Comparison of ENCODE assay signal across 8 cellular contexts in the genomic region with DNA sequence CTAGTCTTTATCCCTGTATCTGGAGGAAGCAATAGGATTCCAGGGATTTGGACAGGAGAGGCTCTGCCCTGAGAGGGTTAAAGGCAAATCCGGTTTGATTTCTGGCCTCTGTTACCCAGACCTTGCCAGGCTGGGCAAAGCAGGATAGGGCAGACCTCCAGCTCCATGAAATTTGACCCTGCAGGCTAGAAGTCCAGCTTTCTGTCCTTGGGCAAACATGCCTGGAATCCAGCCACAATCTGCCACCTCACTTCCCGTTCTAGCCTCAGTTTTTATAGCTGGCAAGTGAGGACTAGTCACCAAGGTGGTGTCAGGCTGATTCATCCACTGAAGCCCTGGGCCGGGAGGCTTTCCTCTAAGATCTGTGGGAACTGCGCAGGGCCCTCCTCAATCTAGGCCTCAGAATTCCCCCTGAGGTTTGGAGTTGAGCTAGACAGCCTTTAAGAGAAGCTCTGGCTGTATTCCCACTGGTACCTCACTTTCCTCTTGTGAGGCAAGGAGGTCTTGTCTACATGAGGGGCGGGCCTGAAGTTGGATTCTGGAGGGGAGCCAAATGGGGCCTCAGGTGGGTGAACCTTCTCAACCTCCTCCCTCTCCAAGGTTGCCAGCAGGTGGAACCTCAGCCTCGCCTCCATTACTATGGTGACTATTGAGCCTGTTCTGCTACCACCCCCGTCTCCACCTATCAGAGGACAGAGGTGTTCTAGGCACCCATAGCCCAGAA. TPM values are rescaled to one million over a fixed set of nuclear protein-coding genes. Genes with fewer than 3 reads are reported as not detected.
A peak's percentile ranks its signal among the peaks of the same experiment; 100 is the strongest.
DNase-seq lines count a peak whose midpoint lies in the region; ATAC-seq and TF ChIP-seq lines count a peak whose summit lies in the region.

No MANE protein-coding gene starts in this region.

- TF ChIP-seq RAD21 in IMR-90 (IDR thresholded peaks at IDR 0.05; ENCODE audit: low read length), result no peak; the same call in 1 of the 2 replicates

- H3K9ac ChIP-seq in IMR-90 (ENCODE audit: low read depth, low read length) (peak overlapping the region; percentile 22; the same call in 1 of the 2 replicates), adipocyte (ENCODE audit: low read length) (peak overlapping the region; percentile 52)

- H3K9me3 ChIP-seq in IMR-90 (ENCODE audit: control insufficient read depth, insufficient read depth, low read length) (no peaks in the 10 kb centered on the region), adipocyte (ENCODE audit: control insufficient read depth, low read length) (no peaks in the 10 kb centered on the region), right atrium auricular region (no peaks in the 10 kb centered on the region), spleen (no peaks in the 10 kb centered on the region)

- H3K14ac ChIP-seq in IMR-90 (replicated peaks; ENCODE audit: low read depth, low read length), result peak overlapping the region; percentile 58

- peak overlapping the region; percentile 76 for H4K91ac ChIP-seq in IMR-90 (ENCODE audit: insufficient read depth, low read depth, low read length)

- H4K8ac ChIP-seq in IMR-90 (ENCODE audit: low read depth in 2 of 2, low read length in 2 of 2), result peak overlapping the region; percentile 50 to 90

- BruUV-seq in IMR-90 (replicated peaks; lab: Mats Ljungman, UMichigan), result no TSS peak

- H2BK120ac ChIP-seq in IMR-90 (ENCODE audit: low read depth, low read length), result peak overlapping the region; percentile 90

- H3K79me1 ChIP-seq in IMR-90 (ENCODE audit: low read depth in 1 of 2, low read length in 2 of 2), result no peaks in the 10 kb centered on the region

- H3K36me3 Mint-ChIP-seq in activated CD4-positive, alpha-beta memory T cell treated with anti-CD3 and anti-CD28 coated beads for 36 hours, result peaks cover 5% of the 10 kb centered on the region
- H3K36me3 Mint-ChIP-seq in endothelial cell (ENCODE audit: low read depth, unreplicated experiment), result peaks cover 5% of the 10 kb centered on the region

- peak overlapping the region; percentile 88 for H2AK9ac ChIP-seq in IMR-90 (replicated peaks; ENCODE audit: low read depth, low read length, poor library complexity)

- dilution Hi-C loops in IMR-90 (cut with HindIII; ENCODE audit: low sequenced_read_pairs, unreplicated experiment), result loop anchor here (25.0 kb wide), 1 partner anchor 146 kb away; no protein-coding TSS in a partner anchor

- H3K27me3 ChIP-seq in IMR-90 (ENCODE audit: control insufficient read depth, insufficient read depth, low read length) (no peaks in the 10 kb centered on the region), adipocyte (replicated peaks; ENCODE audit: control insufficient read depth, insufficient read depth, low read length) (no peaks in the 10 kb centered on the region), right atrium auricular region (no peaks in the 10 kb centered on the region), spleen (replicated peaks in 1 of 7) (peaks cover 0 to 5% (median 0%) of the 10 kb centered on the region in 7 donors)

- peak overlapping the region; percentile 38; the same call in 1 of the 2 replicates for H4K5ac ChIP-seq in IMR-90 (ENCODE audit: low read depth, low read length)

- H3K27ac ChIP-seq in IMR-90 (ENCODE audit: insufficient read depth, low read length) (peak overlapping the region; percentile 59), right atrium auricular region (peak overlapping the region; percentile 82 to 90), spleen (peak overlapping the region in 7 of 8 donors; percentile 46 to 78 (median 76))

- H3K4ac ChIP-seq in IMR-90 (ENCODE audit: low read depth, low read length), result peak overlapping the region; percentile 90

- peak overlapping the region; percentile 78; the same call in 2 of the 3 replicates for H2BK15ac ChIP-seq in IMR-90 (ENCODE audit: low read depth, low read length)

- H3K56ac ChIP-seq in IMR-90 (ENCODE audit: extremely low read depth, insufficient read depth, low read length), result peak overlapping the region; percentile 77

- no peaks in the 10 kb centered on the region for H4K20me1 ChIP-seq in IMR-90 (ENCODE audit: insufficient read depth, low read length)

- peak overlapping the region; percentile 10; the same call in 1 of the 2 replicates for H3K18ac ChIP-seq in IMR-90 (ENCODE audit: low read depth, low read length)

- no peak for TF ChIP-seq POLR2A in IMR-90 (IDR thresholded peaks at IDR 0.05; ENCODE audit: low read depth, low read length)
- TF ChIP-seq POLR2A in spleen (IDR thresholded peaks at IDR 0.05), result no peak

- CTCF ChIA-PET in IMR-90 (lab: Yijun Ruan, JAX), result interaction anchor here (0.7 to 3.5 kb wide), 3 partner anchors 13 to 129 kb away, joined by 3 to 21 read pairs (median 3); no protein-coding TSS in a partner anchor
- CTCF ChIA-PET in activated CD4-positive, alpha-beta memory T cell treated with anti-CD3 and anti-CD28 coated beads for 36 hours (lab: Charles Lee), result interaction anchor here (1.1 to 6.6 kb wide), 4 partner anchors 41 to 164 kb away, joined by 3 to 67 read pairs (median 22); no protein-coding TSS in a partner anchor

- peaks cover 22% of the 10 kb centered on the region for H3K4me1 Mint-ChIP-seq in activated CD4-positive, alpha-beta memory T cell treated with anti-CD3 and anti-CD28 coated beads for 36 hours (ENCODE audit: low read depth)
- H3K4me1 Mint-ChIP-seq in endothelial cell (ENCODE audit: unreplicated experiment), result peaks cover 9% of the 10 kb centered on the region

- intact Hi-C loops in IMR-90 (cut with micrococcal nuclease) (no loop called here), spleen (cut with DNase I; ENCODE audit: low total_unique reads) (no loop called here)
- intact Hi-C loops in activated CD4-positive, alpha-beta memory T cell treated with anti-CD3 and anti-CD28 coated beads for 36 hours (cut with micrococcal nuclease), result loop anchor here (10.0 kb wide), 1 partner anchor 498 kb away; a partner anchor contains a TSS

- H3K9me3 Mint-ChIP-seq in activated CD4-positive, alpha-beta memory T cell treated with anti-CD3 and anti-CD28 coated beads for 36 hours, result no peaks in the 10 kb centered on the region
- H3K9me3 Mint-ChIP-seq in endothelial cell (ENCODE audit: unreplicated experiment), result no peaks in the 10 kb centered on the region

- in situ Hi-C loops in IMR-90 (cut with MboI; ENCODE audit: low sequenced_read_pairs), result no loop called here

- H3K36me3 ChIP-seq in IMR-90 (ENCODE audit: control insufficient read depth, insufficient read depth, low read length), result peaks cover 7% of the 10 kb centered on the region; the same call in 1 of the 2 replicates
- no peaks in the 10 kb centered on the region for H3K36me3 ChIP-seq in adipocyte (ENCODE audit: control insufficient read depth, insufficient read depth, low read length, severe bottlenecking)
- H3K36me3 ChIP-seq in right atrium auricular region, result no peaks in the 10 kb centered on the region
- H3K36me3 ChIP-seq in spleen, result peaks cover 0 to 16% (median 0%) of the 10 kb centered on the region in 6 donors

- H3K9me1 ChIP-seq in IMR-90 (ENCODE audit: insufficient read depth, low read length), result peaks cover 16% of the 10 kb centered on the region

- POLR2A ChIA-PET in IMR-90 (lab: Charles Lee; ENCODE audit: unreplicated experiment), result no interaction called here
- POLR2A ChIA-PET in activated CD4-positive, alpha-beta memory T cell treated with anti-CD3 and anti-CD28 coated beads for 36 hours (lab: Charles Lee), result no interaction called here

- no peak overlapping the region for H3K27ac Mint-ChIP-seq in activated CD4-positive, alpha-beta memory T cell treated with anti-CD3 and anti-CD28 coated beads for 36 hours
- no peak overlapping the region for H3K27ac Mint-ChIP-seq in endothelial cell (ENCODE audit: unreplicated experiment)

- DNase-seq in A172 (ENCODE audit: low spot score) (peak; percentile 99), IMR-90 (peak; percentile 95), adipocyte (ENCODE audit: low read depth) (peak; percentile 92), right atrium auricular region (ENCODE audit: low spot score) (peak; percentile 74), spleen (no peak), middle frontal gyrus (ENCODE audit: extremely low spot score, low spot score) (no peak), endothelial cell (ENCODE audit: low spot score) (no peak)
- DNase-seq in activated CD4-positive, alpha-beta memory T cell treated with anti-CD3 and anti-CD28 coated beads for 36 hours, result no peak

- peak overlapping the region; percentile 49; the same call in 1 of the 2 replicates for H3K23ac ChIP-seq in IMR-90 (ENCODE audit: low read depth, low read length)

- ATAC-seq in IMR-90 (ENCODE audit: low read depth), result peak; percentile 74

- H2AK5ac ChIP-seq in IMR-90 (ENCODE audit: low read depth, low read length), result peak overlapping the region; percentile 91

- H2BK20ac ChIP-seq in IMR-90 (ENCODE audit: low read depth, low read length), result peak overlapping the region; percentile 79

- peak overlapping the region; percentile 85 for H2AFZ ChIP-seq in IMR-90 (replicated peaks; ENCODE audit: low read length, poor library complexity)

- no peak overlapping the region for H3K4me2 ChIP-seq in IMR-90 (ENCODE audit: low read depth, low read length)

- H3K4me3 ChIP-seq in IMR-90 (ENCODE audit: insufficient read depth, low read depth, low read length), result no peak overlapping the region
- H3K4me3 ChIP-seq in adipocyte (ENCODE audit: low read length), result no peak overlapping the region
- H3K4me3 ChIP-seq in right atrium auricular region, result no peak overlapping the region
- H3K4me3 ChIP-seq in spleen, result no peak overlapping the region

- no peaks in the 10 kb centered on the region for H3K27me3 Mint-ChIP-seq in activated CD4-positive, alpha-beta memory T cell treated with anti-CD3 and anti-CD28 coated beads for 36 hours
- peaks cover 6% of the 10 kb centered on the region for H3K27me3 Mint-ChIP-seq in endothelial cell (ENCODE audit: unreplicated experiment)

- WGBS in IMR-90 (ENCODE audit: extremely low coverage in 2 of 2, insufficient read length in 1 of 2), 2 experiments, result 0% methylated on average over 1 of the region's 7 CpGs; no CpG with 5 or more reads in 1 of the 2 experiments
- WGBS in spleen, 5 donors, result 65 to 76% (median 72%) methylated on average over 7 of the region's 7 CpGs

- peaks cover 16% of the 10 kb centered on the region for H3K4me1 ChIP-seq in IMR-90 (ENCODE audit: control insufficient read depth, insufficient read depth, low read length)
- peaks cover 15% of the 10 kb centered on the region for H3K4me1 ChIP-seq in adipocyte (ENCODE audit: control insufficient read depth, insufficient read depth, low read length)
- peaks cover 0 to 59% of the 10 kb centered on the region in 2 donors for H3K4me1 ChIP-seq in right atrium auricular region
- H3K4me1 ChIP-seq in spleen, result peaks cover 12 to 68% (median 40%) of the 10 kb centered on the region in 6 donors

- TF ChIP-seq CTCF in IMR-90 (conservative IDR thresholded peaks at IDR 0.05; ENCODE audit: low read depth, low read length) (no peak), right atrium auricular region (IDR thresholded peaks at IDR 0.05) (no peak), spleen (IDR thresholded peaks at IDR 0.05 in 8 of 11, conservative IDR thresholded peaks at IDR 0.05 in 3 of 11) (no peak), endothelial cell (IDR thresholded peaks at IDR 0.05; ENCODE audit: unreplicated experiment) (no peak)

- peak overlapping the region; percentile 79 for H2BK5ac ChIP-seq in IMR-90 (ENCODE audit: low read depth, low read length, poor library complexity, severe bottlenecking)

- H3K4me3 Mint-ChIP-seq in activated CD4-positive, alpha-beta memory T cell treated with anti-CD3 and anti-CD28 coated beads for 36 hours, result no peak overlapping the region
- no peak overlapping the region for H3K4me3 Mint-ChIP-seq in endothelial cell (ENCODE audit: unreplicated experiment)

RNA-seq across cellular contexts. Expression of a gene that starts 7.0 kb away (rescaled TPM):
- total RNA-seq in A172 (2014; rRNA removed; shearing (Covaris generic)), result not detected in 2 replicates
- total RNA-seq in IMR-90 (2012; rRNA removed), result not detected in 2 replicates
- polyA plus RNA-seq in IMR-90 (2012; rRNA removed), result not detected in 2 replicates
- not detected in 2 replicates for polyA plus RNA-seq in IMR-90 (2012; cell fraction: cytosol; rRNA removed)
- polyA plus RNA-seq in IMR-90 (2012; cell fraction: nucleus; rRNA removed; ENCODE audit: low replicate concordance), result not detected in 2 replicates
- total RNA-seq in right atrium auricular region, result not detected
- total RNA-seq in spleen, result not detected
- not detected for polyA plus RNA-seq in spleen
- not detected for total RNA-seq in activated CD4-positive, alpha-beta memory T cell treated with anti-CD3 and anti-CD28 coated beads for 36 hours
- not detected for total RNA-seq in endothelial cell (ENCODE audit: unreplicated experiment)

RNA-seq across cellular contexts. Expression of a gene that starts 8.4 kb away (rescaled TPM):
- 1.6 and 2.3 TPM in 2 replicates for total RNA-seq in A172 (2014; rRNA removed; shearing (Covaris generic))
- total RNA-seq in IMR-90 (2012; rRNA removed) (0.18 TPM in 1 of 2 replicates, not detected in the other), right atrium auricular region (1 to 10 TPM; 2.0 to 2.3 TPM), spleen (1 to 10 TPM in 4 of 7 donors, under 1 TPM in 1, not detected in 2; 0.85 to 3.2 (median 1.6) TPM), endothelial cell (ENCODE audit: unreplicated experiment) (1.1 TPM)
- polyA plus RNA-seq in IMR-90 (2012; rRNA removed) (0.82 and 0.89 TPM in 2 replicates), spleen (1 to 10 TPM in 2 of 3 donors, under 1 TPM in 1; 0.96 to 2.2 (median 1.4) TPM)
- polyA plus RNA-seq in IMR-90 (2012; cell fraction: cytosol; rRNA removed), result 0.08 and 0.44 TPM in 2 replicates
- polyA plus RNA-seq in IMR-90 (2012; cell fraction: nucleus; rRNA removed; ENCODE audit: low replicate concordance), result 0.55 and 1.1 TPM in 2 replicates
- total RNA-seq in activated CD4-positive, alpha-beta memory T cell treated with anti-CD3 and anti-CD28 coated beads for 36 hours, result under 1 TPM; 0.53 to 0.83 TPM

RNA-seq across cellular contexts. Expression of a gene that starts 15.0 kb away (rescaled TPM):
- total RNA-seq in A172 (2014; rRNA removed; shearing (Covaris generic)), result 85.5 and 89.7 TPM in 2 replicates
- total RNA-seq in IMR-90 (2012; rRNA removed) (45.3 and 54.8 TPM in 2 replicates), right atrium auricular region (10 to 100 TPM; 57.0 to 87.8 TPM), spleen (10 to 100 TPM; 29.8 to 59.5 (median 32.8) TPM), endothelial cell (ENCODE audit: unreplicated experiment) (37.8 TPM)
- polyA plus RNA-seq in IMR-90 (2012; rRNA removed) (65.3 and 65.8 TPM in 2 replicates), spleen (10 to 100 TPM; 21.6 to 38.0 (median 31.3) TPM)
- 44.6 and 61.9 TPM in 2 replicates for polyA plus RNA-seq in IMR-90 (2012; cell fraction: cytosol; rRNA removed)
- 135 and 140 TPM in 2 replicates for polyA plus RNA-seq in IMR-90 (2012; cell fraction: nucleus; rRNA removed; ENCODE audit: low replicate concordance)
- 10 to 100 TPM; 43.6 to 44.1 TPM for total RNA-seq in activated CD4-positive, alpha-beta memory T cell treated with anti-CD3 and anti-CD28 coated beads for 36 hours

RNA-seq across cellular contexts. Expression of a gene that starts 19.9 kb away (rescaled TPM):
- 2.5 and 4.2 TPM in 2 replicates for total RNA-seq in A172 (2014; rRNA removed; shearing (Covaris generic))
- total RNA-seq in IMR-90 (2012; rRNA removed) (2.5 TPM in 2 replicates), right atrium auricular region (1 to 10 TPM; 4.1 to 9.1 TPM), spleen (10 to 100 TPM in 1 of 7 donors, 1 to 10 TPM in 6; 3.4 to 13.4 (median 3.7) TPM), endothelial cell (ENCODE audit: unreplicated experiment) (0.41 TPM)
- polyA plus RNA-seq in IMR-90 (2012; rRNA removed) (2.5 and 2.9 TPM in 2 replicates), spleen (1 to 10 TPM in 1 of 3 donors, under 1 TPM in 2; 0.73 to 2.0 (median 0.87) TPM)
- polyA plus RNA-seq in IMR-90 (2012; cell fraction: cytosol; rRNA removed), result 2.5 and 4.7 TPM in 2 replicates
- 3.3 and 3.6 TPM in 2 replicates for polyA plus RNA-seq in IMR-90 (2012; cell fraction: nucleus; rRNA removed; ENCODE audit: low replicate concordance)
- total RNA-seq in activated CD4-positive, alpha-beta memory T cell treated with anti-CD3 and anti-CD28 coated beads for 36 hours, result under 1 TPM; 0.21 to 0.27 TPM

RNA-seq across cellular contexts. Expression of a gene that starts 50.9 kb away (rescaled TPM):
- total RNA-seq in A172 (2014; rRNA removed; shearing (Covaris generic)), result 9.2 and 11.2 TPM in 2 replicates
- total RNA-seq in IMR-90 (2012; rRNA removed) (9.9 and 14.7 TPM in 2 replicates), right atrium auricular region (10 to 100 TPM; 24.3 to 35.3 TPM), spleen (10 to 100 TPM; 22.2 to 45.9 (median 29.1) TPM), endothelial cell (ENCODE audit: unreplicated experiment) (38.1 TPM)
- polyA plus RNA-seq in IMR-90 (2012; rRNA removed) (4.3 and 5.3 TPM in 2 replicates), spleen (1 to 10 TPM; 3.1 to 8.2 (median 7.2) TPM)
- polyA plus RNA-seq in IMR-90 (2012; cell fraction: cytosol; rRNA removed), result 1.7 and 2.0 TPM in 2 replicates
- polyA plus RNA-seq in IMR-90 (2012; cell fraction: nucleus; rRNA removed; ENCODE audit: low replicate concordance), result 1.6 and 6.0 TPM in 2 replicates
- total RNA-seq in activated CD4-positive, alpha-beta memory T cell treated with anti-CD3 and anti-CD28 coated beads for 36 hours, result under 1 TPM; 0.65 to 0.83 TPM

Comparison
In these comparisons a context has a peak if more than half of its experiments do, and no peak if none do; other contexts are left out.
1. DNase-seq: peak in A172 (single experiment), IMR-90 (single experiment), adipocyte (single experiment) and right atrium auricular region (single experiment); none in spleen (single experiment), middle frontal gyrus (single experiment), activated CD4-positive, alpha-beta memory T cell treated with anti-CD3 and anti-CD28 coated beads for 36 hours (single experiment) and endothelial cell (single experiment).
2. Peak in every context shown above with its lines, with median percentiles within 50 percentile points of each other: H3K27ac ChIP-seq.